ENCODE assay signal across 8 cellular contexts in genomic region chr2:106572541-106573148, GRCh38.
DNase-seq lines count a peak whose midpoint lies in the region; ATAC-seq and TF ChIP-seq lines count a peak whose summit lies in the region.

No MANE protein-coding gene starts in this region.

- intact Hi-C loops in left lung (cut with DNase I) = no loop called here

- TF ChIP-seq CTCF in C4-2B (conservative IDR thresholded peaks at IDR 0.05) (peak; percentile 82), GM12873 (IDR thresholded peaks at IDR 0.05; ENCODE audit: insufficient read depth, low read depth, low read length, missing control alignments) (peak; percentile 71), VCaP (conservative IDR thresholded peaks at IDR 0.05) (peak; percentile 88), left lung (IDR thresholded peaks at IDR 0.05) (peak; percentile 34 to 43)

- H3K27me3 ChIP-seq in left lung = no peaks in the 10 kb centered on the region

- no peaks in the 10 kb centered on the region for H3K9me3 ChIP-seq in left lung

- H3K4me1 ChIP-seq in left lung = no peaks in the 10 kb centered on the region

- DNase-seq in left lung = no peak

- H3K36me3 ChIP-seq in left lung = no peaks in the 10 kb centered on the region

- peak; percentile 44 for ATAC-seq in left lung
- no peak for ATAC-seq in GM21528 (IDR thresholded peaks at IDR 0.05; ENCODE audit: low FRiP score, unreplicated experiment)
- no peak for ATAC-seq in GM18502 (IDR thresholded peaks at IDR 0.05; ENCODE audit: poor library complexity, unreplicated experiment)
- ATAC-seq in GM19351 (IDR thresholded peaks at IDR 0.05; ENCODE audit: unreplicated experiment) = no peak
- no peak for ATAC-seq in HG02852 (IDR thresholded peaks at IDR 0.05; ENCODE audit: unreplicated experiment)

- H3K27ac ChIP-seq in C4-2B (no peak overlapping the region), VCaP (no peak overlapping the region), left lung (no peak overlapping the region)

- H3K4me3 ChIP-seq in left lung = no peak overlapping the region
